8 cellular contexts compared by ENCODE assay signal in genomic region chr3:186566772-186567071, GRCh38. TPM values are rescaled to one million over a fixed set of nuclear protein-coding genes. Genes with fewer than 3 reads are reported as not detected.
DNase-seq lines count a peak whose midpoint lies in the region; ATAC-seq and TF ChIP-seq lines count a peak whose summit lies in the region.

No MANE protein-coding gene starts in this region.

- H3K27me3 Mint-ChIP-seq in activated CD4-positive, alpha-beta T cell treated with anti-CD3 and anti-CD28 coated beads, Interleukin-2, amount 10 ng/mL, durations not matched to agents 24 days and 14 days = no peaks in the 10 kb centered on the region

- intact Hi-C loops in activated CD4-positive, alpha-beta T cell treated with anti-CD3 and anti-CD28 coated beads, Interleukin-2, amount 10 ng/mL, durations not matched to agents 24 days and 14 days (cut with micrococcal nuclease) = loop anchor here (2.0 to 5.0 kb wide), 2 partner anchors 32 to 366 kb away; partner anchors contain the start of gene ST6GAL1

- H3K27ac Mint-ChIP-seq in activated CD4-positive, alpha-beta T cell treated with anti-CD3 and anti-CD28 coated beads, Interleukin-2, amount 10 ng/mL, durations not matched to agents 24 days and 14 days = peak overlapping the region; percentile 89

- TF ChIP-seq CTCF in foreskin fibroblast (IDR thresholded peaks at IDR 0.05; ENCODE audit: low read depth, low read length) = no peak

- H3K4me3 ChIP-seq in foreskin fibroblast (ENCODE audit: low read depth in 1 of 2, low read length in 2 of 2) = peak overlapping the region; percentile 92 to 97
- H3K4me3 ChIP-seq in skin epidermis = peak overlapping the region; percentile 58 to 95 (median 85)

- peaks cover 31% of the 10 kb centered on the region for H3K36me3 Mint-ChIP-seq in activated CD4-positive, alpha-beta T cell treated with anti-CD3 and anti-CD28 coated beads, Interleukin-2, amount 10 ng/mL, durations not matched to agents 24 days and 14 days (ENCODE audit: low read depth)

- no peaks in the 10 kb centered on the region for H3K9me3 Mint-ChIP-seq in activated CD4-positive, alpha-beta T cell treated with anti-CD3 and anti-CD28 coated beads, Interleukin-2, amount 10 ng/mL, durations not matched to agents 24 days and 14 days

- H3K4me3 Mint-ChIP-seq in activated CD4-positive, alpha-beta T cell treated with anti-CD3 and anti-CD28 coated beads, Interleukin-2, amount 10 ng/mL, durations not matched to agents 24 days and 14 days = peak overlapping the region; percentile 97

- peaks cover 44% of the 10 kb centered on the region for H3K4me1 Mint-ChIP-seq in activated CD4-positive, alpha-beta T cell treated with anti-CD3 and anti-CD28 coated beads, Interleukin-2, amount 10 ng/mL, durations not matched to agents 24 days and 14 days

- ATAC-seq in SK-N-SH treated with all-trans-retinoic acid at 6 μM for 48 hours = peak; percentile 7

- H3K27ac ChIP-seq in skin epidermis = peak overlapping the region; percentile 63 to 96 (median 91)

- DNase-seq in activated CD4-positive, alpha-beta T cell treated with anti-CD3 and anti-CD28 coated beads, Interleukin-2, amount 10 ng/mL, durations not matched to agents 24 days and 14 days = no peak
- DNase-seq in activated CD4-positive, alpha-beta T cell treated with anti-CD3 and anti-CD28 coated beads, Interleukin-2, amount 50 U/mL, for 48 hours = no peak
- DNase-seq in foreskin fibroblast = no peak
- no peak for DNase-seq in retina
- DNase-seq in NCI-H2171 treated with DMSO at 0.1 percent for 48 hours (lab: John Stamatoyannopoulos, UW) = no peak
- DNase-seq in activated CD8-positive, alpha-beta memory T cell treated with anti-CD3 and anti-CD28 coated beads for 24 hours = no peak

TF ChIP-seq in SK-N-SH treated with all-trans-retinoic acid at 6 μM for 48 hours, 23 proteins besides CTCF, POLR2A, EP300 and RAD21 (continues in another document):
- TF ChIP-seq CSRNP3 (CRISPR knock-in tag; IDR thresholded peaks at IDR 0.05) = no peak
- no peak for TF ChIP-seq ZNF8 (CRISPR knock-in tag; IDR thresholded peaks at IDR 0.05)
- no peak for TF ChIP-seq ZFP30 (CRISPR knock-in tag; IDR thresholded peaks at IDR 0.05)
- no peak for TF ChIP-seq TOX (CRISPR knock-in tag; IDR thresholded peaks at IDR 0.05; ENCODE audit: borderline replicate concordance)
- TF ChIP-seq POU6F1 (CRISPR knock-in tag; IDR thresholded peaks at IDR 0.05; ENCODE audit: borderline replicate concordance, low read depth) = no peak
- TF ChIP-seq, protein P1, sequence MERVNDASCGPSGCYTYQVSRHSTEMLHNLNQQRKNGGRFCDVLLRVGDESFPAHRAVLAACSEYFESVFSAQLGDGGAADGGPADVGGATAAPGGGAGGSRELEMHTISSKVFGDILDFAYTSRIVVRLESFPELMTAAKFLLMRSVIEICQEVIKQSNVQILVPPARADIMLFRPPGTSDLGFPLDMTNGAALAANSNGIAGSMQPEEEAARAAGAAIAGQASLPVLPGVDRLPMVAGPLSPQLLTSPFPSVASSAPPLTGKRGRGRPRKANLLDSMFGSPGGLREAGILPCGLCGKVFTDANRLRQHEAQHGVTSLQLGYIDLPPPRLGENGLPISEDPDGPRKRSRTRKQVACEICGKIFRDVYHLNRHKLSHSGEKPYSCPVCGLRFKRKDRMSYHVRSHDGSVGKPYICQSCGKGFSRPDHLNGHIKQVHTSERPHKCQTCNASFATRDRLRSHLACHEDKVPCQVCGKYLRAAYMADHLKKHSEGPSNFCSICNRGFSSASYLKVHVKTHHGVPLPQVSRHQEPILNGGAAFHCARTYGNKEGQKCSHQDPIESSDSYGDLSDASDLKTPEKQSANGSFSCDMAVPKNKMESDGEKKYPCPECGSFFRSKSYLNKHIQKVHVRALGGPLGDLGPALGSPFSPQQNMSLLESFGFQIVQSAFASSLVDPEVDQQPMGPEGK (CRISPR knock-in tag; IDR thresholded peaks at IDR 0.05; ENCODE audit: borderline replicate concordance) = no peak
- TF ChIP-seq PPARA (CRISPR knock-in tag; IDR thresholded peaks at IDR 0.05; ENCODE audit: borderline replicate concordance) = no peak
- no peak for TF ChIP-seq TCF4 (CRISPR knock-in tag; IDR thresholded peaks at IDR 0.05; ENCODE audit: borderline replicate concordance)
- TF ChIP-seq ESRRG (CRISPR knock-in tag; IDR thresholded peaks at IDR 0.05) = no peak
- TF ChIP-seq GLIS3 (CRISPR knock-in tag; IDR thresholded peaks at IDR 0.05) = no peak
- TF ChIP-seq ZFP3 (CRISPR knock-in tag; IDR thresholded peaks at IDR 0.05) = no peak
- no peak for TF ChIP-seq OSR1 (CRISPR knock-in tag; IDR thresholded peaks at IDR 0.05)
- TF ChIP-seq ZNF70 (CRISPR knock-in tag; IDR thresholded peaks at IDR 0.05) = no peak
- no peak for TF ChIP-seq ZNF565 (CRISPR knock-in tag; conservative IDR thresholded peaks at IDR 0.05; ENCODE audit: low read depth)
- no peak for TF ChIP-seq ZC3H10 (CRISPR knock-in tag; IDR thresholded peaks at IDR 0.05)
- no peak for TF ChIP-seq BACH2 (CRISPR knock-in tag; IDR thresholded peaks at IDR 0.05; ENCODE audit: borderline replicate concordance)
- no peak for TF ChIP-seq ISL1 (CRISPR knock-in tag; IDR thresholded peaks at IDR 0.05)
- TF ChIP-seq, protein P2, sequence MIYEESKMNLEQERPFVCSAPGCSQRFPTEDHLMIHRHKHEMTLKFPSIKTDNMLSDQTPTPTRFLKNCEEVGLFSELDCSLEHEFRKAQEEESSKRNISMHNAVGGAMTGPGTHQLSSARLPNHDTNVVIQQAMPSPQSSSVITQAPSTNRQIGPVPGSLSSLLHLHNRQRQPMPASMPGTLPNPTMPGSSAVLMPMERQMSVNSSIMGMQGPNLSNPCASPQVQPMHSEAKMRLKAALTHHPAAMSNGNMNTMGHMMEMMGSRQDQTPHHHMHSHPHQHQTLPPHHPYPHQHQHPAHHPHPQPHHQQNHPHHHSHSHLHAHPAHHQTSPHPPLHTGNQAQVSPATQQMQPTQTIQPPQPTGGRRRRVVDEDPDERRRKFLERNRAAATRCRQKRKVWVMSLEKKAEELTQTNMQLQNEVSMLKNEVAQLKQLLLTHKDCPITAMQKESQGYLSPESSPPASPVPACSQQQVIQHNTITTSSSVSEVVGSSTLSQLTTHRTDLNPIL (CRISPR knock-in tag; IDR thresholded peaks at IDR 0.05; ENCODE audit: low read depth) = no peak
- no peak for TF ChIP-seq CSDC2 (CRISPR knock-in tag; IDR thresholded peaks at IDR 0.05)

RNA-seq across cellular contexts. Expression of gene TBCCD1, which starts 0.4 kb away (rescaled TPM):
- 20.9 and 21.4 TPM in 2 replicates for total RNA-seq in activated CD4-positive, alpha-beta T cell treated with anti-CD3 and anti-CD28 coated beads, Interleukin-2, amount 10 ng/mL, durations not matched to agents 24 days and 14 days

RNA-seq across cellular contexts. Expression of gene DNAJB11, which starts 3.8 kb away (rescaled TPM):
- 74.0 and 77.7 TPM in 2 replicates for total RNA-seq in activated CD4-positive, alpha-beta T cell treated with anti-CD3 and anti-CD28 coated beads, Interleukin-2, amount 10 ng/mL, durations not matched to agents 24 days and 14 days

RNA-seq across cellular contexts. Expression of gene CRYGS, which starts 22.5 kb away (rescaled TPM):
- total RNA-seq in activated CD4-positive, alpha-beta T cell treated with anti-CD3 and anti-CD28 coated beads, Interleukin-2, amount 10 ng/mL, durations not matched to agents 24 days and 14 days = 4.4 and 4.8 TPM in 2 replicates

RNA-seq across cellular contexts. Expression of gene AHSG, which starts 46.1 kb away (rescaled TPM):
- not detected in 2 replicates for total RNA-seq in activated CD4-positive, alpha-beta T cell treated with anti-CD3 and anti-CD28 coated beads, Interleukin-2, amount 10 ng/mL, durations not matched to agents 24 days and 14 days
